1 cellular context compared by ENCODE assay signal in the genomic region with DNA sequence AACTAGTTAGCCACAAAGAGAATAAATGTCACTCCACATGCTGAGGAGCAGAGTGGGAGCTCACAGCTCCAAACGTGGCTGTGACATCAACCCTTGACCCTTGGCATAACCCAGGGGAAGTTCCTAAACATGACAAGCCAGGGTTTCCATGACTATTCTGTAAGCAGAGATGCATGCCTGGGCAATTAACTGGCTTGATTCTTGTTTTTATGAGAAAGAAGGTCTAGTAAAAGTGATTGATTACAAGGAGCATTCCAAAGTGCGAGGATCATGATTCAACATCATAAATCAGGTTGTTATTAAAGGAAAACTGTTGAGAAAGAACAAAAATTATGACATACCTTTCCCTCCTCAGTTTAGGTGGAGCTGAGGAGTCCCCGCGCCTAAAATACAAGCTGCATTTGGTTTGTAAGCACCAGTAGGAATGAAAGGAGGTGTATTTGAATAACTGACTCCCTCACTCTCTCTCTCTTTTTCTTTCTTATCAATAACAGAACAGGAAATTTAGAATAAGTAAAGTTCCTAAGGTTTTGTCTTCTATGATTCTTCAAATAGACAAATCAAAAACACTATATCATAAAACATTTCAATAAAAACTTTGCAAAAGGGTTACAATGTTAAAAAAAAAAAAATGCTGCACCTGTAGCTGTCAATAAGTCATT.
TF ChIP-seq lines count a peak whose summit lies in the region.

No MANE protein-coding gene starts in this region.

TF ChIP-seq in A549, 52 proteins besides CTCF, POLR2A, EP300 and RAD21 (continued from another document):
- TF ChIP-seq, protein P1, sequence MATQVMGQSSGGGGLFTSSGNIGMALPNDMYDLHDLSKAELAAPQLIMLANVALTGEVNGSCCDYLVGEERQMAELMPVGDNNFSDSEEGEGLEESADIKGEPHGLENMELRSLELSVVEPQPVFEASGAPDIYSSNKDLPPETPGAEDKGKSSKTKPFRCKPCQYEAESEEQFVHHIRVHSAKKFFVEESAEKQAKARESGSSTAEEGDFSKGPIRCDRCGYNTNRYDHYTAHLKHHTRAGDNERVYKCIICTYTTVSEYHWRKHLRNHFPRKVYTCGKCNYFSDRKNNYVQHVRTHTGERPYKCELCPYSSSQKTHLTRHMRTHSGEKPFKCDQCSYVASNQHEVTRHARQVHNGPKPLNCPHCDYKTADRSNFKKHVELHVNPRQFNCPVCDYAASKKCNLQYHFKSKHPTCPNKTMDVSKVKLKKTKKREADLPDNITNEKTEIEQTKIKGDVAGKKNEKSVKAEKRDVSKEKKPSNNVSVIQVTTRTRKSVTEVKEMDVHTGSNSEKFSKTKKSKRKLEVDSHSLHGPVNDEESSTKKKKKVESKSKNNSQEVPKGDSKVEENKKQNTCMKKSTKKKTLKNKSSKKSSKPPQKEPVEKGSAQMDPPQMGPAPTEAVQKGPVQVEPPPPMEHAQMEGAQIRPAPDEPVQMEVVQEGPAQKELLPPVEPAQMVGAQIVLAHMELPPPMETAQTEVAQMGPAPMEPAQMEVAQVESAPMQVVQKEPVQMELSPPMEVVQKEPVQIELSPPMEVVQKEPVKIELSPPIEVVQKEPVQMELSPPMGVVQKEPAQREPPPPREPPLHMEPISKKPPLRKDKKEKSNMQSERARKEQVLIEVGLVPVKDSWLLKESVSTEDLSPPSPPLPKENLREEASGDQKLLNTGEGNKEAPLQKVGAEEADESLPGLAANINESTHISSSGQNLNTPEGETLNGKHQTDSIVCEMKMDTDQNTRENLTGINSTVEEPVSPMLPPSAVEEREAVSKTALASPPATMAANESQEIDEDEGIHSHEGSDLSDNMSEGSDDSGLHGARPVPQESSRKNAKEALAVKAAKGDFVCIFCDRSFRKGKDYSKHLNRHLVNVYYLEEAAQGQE (IDR thresholded peaks at IDR 0.05), result no peak
- TF ChIP-seq FOSB (CRISPR knock-in tag; IDR thresholded peaks at IDR 0.05) (no peak), GATA3 (IDR thresholded peaks at IDR 0.05; ENCODE audit: borderline replicate concordance) (peak; percentile 94), RCOR1 (IDR thresholded peaks at IDR 0.05; ENCODE audit: low read depth, low read length) (no peak), MAZ (IDR thresholded peaks at IDR 0.05; ENCODE audit: borderline replicate concordance, low read depth, low read length) (no peak), NPAS2 (CRISPR knock-in tag; IDR thresholded peaks at IDR 0.05; ENCODE audit: borderline replicate concordance) (no peak), EHMT2 (IDR thresholded peaks at IDR 0.05; ENCODE audit: low read depth) (no peak), MAFK (IDR thresholded peaks at IDR 0.05; ENCODE audit: partially characterized antibody) (no peak), ZSCAN20 (CRISPR knock-in tag; IDR thresholded peaks at IDR 0.05) (no peak), CHD2 (IDR thresholded peaks at IDR 0.05; ENCODE audit: low read length, partially characterized antibody) (no peak), RFX5 (IDR thresholded peaks at IDR 0.05) (no peak), HOXB13 (CRISPR knock-in tag; IDR thresholded peaks at IDR 0.05; ENCODE audit: low read depth) (peak; percentile 52; the same call in 1 of the 2 replicates), NFE2L2 (conservative IDR thresholded peaks at IDR 0.05; ENCODE audit: low read length) (no peak), CBX2 (IDR thresholded peaks at IDR 0.05; ENCODE audit: borderline replicate concordance, low read depth) (no peak), ESRRA (IDR thresholded peaks at IDR 0.05; ENCODE audit: borderline replicate concordance, low read length) (no peak), FOSL2 (IDR thresholded peaks at IDR 0.05) (no peak), FOSL2 (CRISPR knock-in tag; IDR thresholded peaks at IDR 0.05) (peak; percentile 69), NR3C1 (IDR thresholded peaks at IDR 0.05) (no peak), SMC3 (IDR thresholded peaks at IDR 0.05) (no peak), RNF2 (IDR thresholded peaks at IDR 0.05; ENCODE audit: borderline replicate concordance, low read depth) (no peak), JUNB (IDR thresholded peaks at IDR 0.05) (peak; percentile 58; the same call in 1 of the 2 replicates), SREBF2 (IDR thresholded peaks at IDR 0.05) (no peak), TFCP2L1 (CRISPR knock-in tag; IDR thresholded peaks at IDR 0.05) (no peak), FOXS1 (CRISPR knock-in tag; IDR thresholded peaks at IDR 0.05) (no peak), TP53 (CRISPR knock-in tag; IDR thresholded peaks at IDR 0.05) (no peak), MYC (IDR thresholded peaks at IDR 0.05; ENCODE audit: borderline replicate concordance, low read length) (no peak), PHF8 (IDR thresholded peaks at IDR 0.05; ENCODE audit: borderline replicate concordance, low read depth) (no peak), HOXB5 (CRISPR knock-in tag; IDR thresholded peaks at IDR 0.05) (peak; percentile 77; the same call in 1 of the 2 replicates)
- TF ChIP-seq, protein P2, sequence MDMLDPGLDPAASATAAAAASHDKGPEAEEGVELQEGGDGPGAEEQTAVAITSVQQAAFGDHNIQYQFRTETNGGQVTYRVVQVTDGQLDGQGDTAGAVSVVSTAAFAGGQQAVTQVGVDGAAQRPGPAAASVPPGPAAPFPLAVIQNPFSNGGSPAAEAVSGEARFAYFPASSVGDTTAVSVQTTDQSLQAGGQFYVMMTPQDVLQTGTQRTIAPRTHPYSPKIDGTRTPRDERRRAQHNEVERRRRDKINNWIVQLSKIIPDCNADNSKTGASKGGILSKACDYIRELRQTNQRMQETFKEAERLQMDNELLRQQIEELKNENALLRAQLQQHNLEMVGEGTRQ (IDR thresholded peaks at IDR 0.05), result no peak
- TF ChIP-seq, protein P3, sequence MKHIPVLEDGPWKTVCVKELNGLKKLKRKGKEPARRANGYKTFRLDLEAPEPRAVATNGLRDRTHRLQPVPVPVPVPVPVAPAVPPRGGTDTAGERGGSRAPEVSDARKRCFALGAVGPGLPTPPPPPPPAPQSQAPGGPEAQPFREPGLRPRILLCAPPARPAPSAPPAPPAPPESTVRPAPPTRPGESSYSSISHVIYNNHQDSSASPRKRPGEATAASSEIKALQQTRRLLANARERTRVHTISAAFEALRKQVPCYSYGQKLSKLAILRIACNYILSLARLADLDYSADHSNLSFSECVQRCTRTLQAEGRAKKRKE (CRISPR knock-in tag; IDR thresholded peaks at IDR 0.05; ENCODE audit: low read depth), result no peak
- TF ChIP-seq, protein P4, sequence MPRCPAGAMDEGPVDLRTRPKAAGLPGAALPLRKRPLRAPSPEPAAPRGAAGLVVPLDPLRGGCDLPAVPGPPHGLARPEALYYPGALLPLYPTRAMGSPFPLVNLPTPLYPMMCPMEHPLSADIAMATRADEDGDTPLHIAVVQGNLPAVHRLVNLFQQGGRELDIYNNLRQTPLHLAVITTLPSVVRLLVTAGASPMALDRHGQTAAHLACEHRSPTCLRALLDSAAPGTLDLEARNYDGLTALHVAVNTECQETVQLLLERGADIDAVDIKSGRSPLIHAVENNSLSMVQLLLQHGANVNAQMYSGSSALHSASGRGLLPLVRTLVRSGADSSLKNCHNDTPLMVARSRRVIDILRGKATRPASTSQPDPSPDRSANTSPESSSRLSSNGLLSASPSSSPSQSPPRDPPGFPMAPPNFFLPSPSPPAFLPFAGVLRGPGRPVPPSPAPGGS (IDR thresholded peaks at IDR 0.05), result no peak
- TF ChIP-seq, protein P5, sequence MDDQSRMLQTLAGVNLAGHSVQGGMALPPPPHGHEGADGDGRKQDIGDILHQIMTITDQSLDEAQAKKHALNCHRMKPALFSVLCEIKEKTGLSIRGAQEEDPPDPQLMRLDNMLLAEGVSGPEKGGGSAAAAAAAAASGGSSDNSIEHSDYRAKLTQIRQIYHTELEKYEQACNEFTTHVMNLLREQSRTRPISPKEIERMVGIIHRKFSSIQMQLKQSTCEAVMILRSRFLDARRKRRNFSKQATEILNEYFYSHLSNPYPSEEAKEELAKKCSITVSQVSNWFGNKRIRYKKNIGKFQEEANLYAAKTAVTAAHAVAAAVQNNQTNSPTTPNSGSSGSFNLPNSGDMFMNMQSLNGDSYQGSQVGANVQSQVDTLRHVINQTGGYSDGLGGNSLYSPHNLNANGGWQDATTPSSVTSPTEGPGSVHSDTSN (IDR thresholded peaks at IDR 0.05), result 0 out of 2 replicates have a peak, but pooled peaks have one; percentile 45
